Comparison of ENCODE assay signal across 21 cellular contexts in genomic region chr1:201080135-201080534, GRCh38. TPM values are rescaled to one million over a fixed set of nuclear protein-coding genes. Genes with fewer than 3 reads are reported as not detected.
"Had no signal": no experiment of that assay in that cellular context is flagged by ENCODE, and none has a peak within 500 bp of the region (broad histone marks: within the 10 kb centered on the region; RNA-seq: fewer than 3 reads in every experiment).

No MANE protein-coding gene starts in this region.

- H3K27ac ChIP-seq: brain microvascular endothelial cell, coronary artery, spleen, thoracic aorta, upper lobe of right lung had no signal

- H3K9me3 ChIP-seq: spleen, thoracic aorta, upper lobe of right lung had no signal

- H3K36me3 ChIP-seq: brain microvascular endothelial cell, spleen, thoracic aorta, upper lobe of right lung had no signal

- H3K27me3 ChIP-seq: upper lobe of right lung had no signal

- DNase-seq: activated CD4-positive, CD25-positive, alpha-beta regulatory T cell treated with anti-CD3 and anti-CD28 coated beads, Interleukin-2, amount 50 U/mL, for 72 hours; activated CD8-positive, alpha-beta memory T cell treated with anti-CD3 and anti-CD28 coated beads for 24 hours; activated CD8-positive, alpha-beta memory T cell treated with anti-CD3 and anti-CD28 coated beads, Interleukin-2, amount 50 U/mL, for 48 hours; activated effector memory CD4-positive, alpha-beta T cell treated with anti-CD3 and anti-CD28 coated beads, Interleukin-2, amount 50 U/mL, for 16 hours; activated naive CD4-positive, alpha-beta T cell treated with anti-CD3 and anti-CD28 coated beads, Interleukin-2, amount 50 U/mL, for 16 hours; activated T-cell treated with anti-CD3 and anti-CD28 coated beads, Interleukin-2, amount 50 U/mL, for 48 hours; brain microvascular endothelial cell; erythroblast; foreskin melanocyte; glutamatergic neuron; nucleus accumbens; posterior cingulate gyrus; spleen; stimulated activated naive B cell treated with anti-CD40 and anti-IgM and Interleukin-4, amounts not matched to agents 10 μg/mL and 1 μg/mL and 100 μg/mL, for 72 hours; upper lobe of right lung had no signal

- ATAC-seq: stimulated activated naive B cell treated with anti-CD40 and anti-IgM and Interleukin-4, amounts not matched to agents 10 μg/mL and 1 μg/mL and 100 μg/mL, for 72 hours; upper lobe of right lung had no signal

- FAIRE-seq: endometrium, keratinocyte had no signal

- H3K4me1 ChIP-seq: spleen, upper lobe of right lung had no signal

- H3K4me3 ChIP-seq: coronary artery, lung, spleen, thoracic aorta, upper lobe of right lung had no signal

RNA-seq across cellular contexts. Expression of gene CACNA1S, which starts 32.1 kb away (rescaled TPM):
- polyA plus RNA-seq: aorta, keratinocyte had no signal

RNA-seq across cellular contexts. Expression of gene ASCL5, which starts 46.8 kb away (rescaled TPM):
- polyA plus RNA-seq: keratinocyte had no signal
